8 cellular contexts compared by ENCODE assay signal in genomic region chr1:151251656-151252470, GRCh38. TPM values are rescaled to one million over a fixed set of nuclear protein-coding genes. Genes with fewer than 3 reads are reported as not detected.
DNase-seq lines count a peak whose midpoint lies in the region; ATAC-seq and TF ChIP-seq lines count a peak whose summit lies in the region.

No MANE protein-coding gene starts in this region.

- H3K36me3 Mint-ChIP-seq in glutamatergic neuron (ENCODE audit: unreplicated experiment), result peaks cover 5% of the 10 kb centered on the region

- H3K36me3 ChIP-seq in prostate gland, result peaks cover 0 to 7% of the 10 kb centered on the region in 2 donors

- H3K4me1 Mint-ChIP-seq in glutamatergic neuron (ENCODE audit: low read depth, unreplicated experiment), result peaks cover 2% of the 10 kb centered on the region

- WGBS in prostate gland, result 65% methylated on average over 16 of the region's 16 CpGs

- peak; percentile 62 for DNase-seq in activated gamma-delta T cell treated with Interleukin-2 at 50 U/mL for 16 hours
- DNase-seq in activated gamma-delta T cell (lab: John Stamatoyannopoulos, UW), result no peak
- peak; percentile 83 for DNase-seq in NCI-H1092 treated with DMSO at 0.1 percent for 48 hours (lab: John Stamatoyannopoulos, UW)
- peak; percentile 93 for DNase-seq in SK-MEL-5 (ENCODE audit: low read depth, low spot score)
- DNase-seq in activated naive CD4-positive, alpha-beta T cell treated with anti-CD3 and anti-CD28 coated beads, Interleukin-2, amount 50 U/mL, for 16 hours, result peak; percentile 66
- DNase-seq in glutamatergic neuron, result peak; percentile 50
- peak; percentile 69 for DNase-seq in prostate gland (ENCODE audit: low spot score)

- no peaks in the 10 kb centered on the region for H3K27me3 ChIP-seq in prostate gland (replicated peaks; ENCODE audit: insufficient read depth)

- in situ Hi-C loops in SK-MEL-5 (cut with HindIII; ENCODE audit: low pct_unique_long_range_greater_than_20kb, low sequenced_read_pairs), result loop anchor here (25.0 kb wide), 1 partner anchor 2010 kb away; the partner anchor contains the start of gene LORICRIN

- no peak overlapping the region for H3K27ac Mint-ChIP-seq in glutamatergic neuron (ENCODE audit: unreplicated experiment)

- H3K9me3 ChIP-seq in prostate gland, result no peaks in the 10 kb centered on the region

- no peak overlapping the region for H3K27ac ChIP-seq in prostate gland

- TF ChIP-seq CTCF in glutamatergic neuron (IDR thresholded peaks at IDR 0.05; ENCODE audit: partially characterized antibody, unreplicated experiment) (peak; percentile 85), prostate gland (IDR thresholded peaks at IDR 0.05) (peak; percentile 55 to 85 (median 76))

- no peaks in the 10 kb centered on the region for H3K4me1 ChIP-seq in prostate gland (replicated peaks)

- TF ChIP-seq POLR2A in prostate gland (IDR thresholded peaks at IDR 0.05), result no peak

- H3K4me3 Mint-ChIP-seq in glutamatergic neuron (ENCODE audit: unreplicated experiment), result no peak overlapping the region

- intact Hi-C loops in prostate gland (cut with DNase I), result no loop called here

- peaks cover 7% of the 10 kb centered on the region for H3K27me3 Mint-ChIP-seq in glutamatergic neuron (ENCODE audit: unreplicated experiment)

- H3K4me3 ChIP-seq in prostate gland, result no peak overlapping the region

- no peak for ATAC-seq in HG02642 (IDR thresholded peaks at IDR 0.05; ENCODE audit: poor library complexity, unreplicated experiment)

- peaks cover 11% of the 10 kb centered on the region for H3K9me3 Mint-ChIP-seq in glutamatergic neuron (ENCODE audit: unreplicated experiment)

RNA-seq across cellular contexts. Expression of gene PSMD4, which starts 2.7 kb away (rescaled TPM):
- 370 and 398 TPM in 2 replicates for total RNA-seq in SK-MEL-5 (2014; rRNA removed; shearing (Covaris generic))
- 249 and 287 TPM in 2 replicates for polyA plus RNA-seq in SK-MEL-5 (2015; cell fraction: cytosol; rRNA removed)
- 206 and 214 TPM in 2 replicates for polyA plus RNA-seq in SK-MEL-5 (2015; cell fraction: nucleus; rRNA removed)
- total RNA-seq in glutamatergic neuron (ENCODE audit: unreplicated experiment), result 250 TPM
- 100 to 1,000 TPM in 1 of 2 donors, 10 to 100 TPM in 1; 96.1 to 116 TPM for total RNA-seq in prostate gland

RNA-seq across cellular contexts. Expression of gene ZNF687, which starts 30.2 kb away (rescaled TPM):
- 29.0 and 31.0 TPM in 2 replicates for total RNA-seq in SK-MEL-5 (2014; rRNA removed; shearing (Covaris generic))
- polyA plus RNA-seq in SK-MEL-5 (2015; cell fraction: cytosol; rRNA removed), result 41.3 and 49.3 TPM in 2 replicates
- polyA plus RNA-seq in SK-MEL-5 (2015; cell fraction: nucleus; rRNA removed), result 52.9 and 67.5 TPM in 2 replicates
- total RNA-seq in glutamatergic neuron (ENCODE audit: unreplicated experiment) (34.4 TPM), prostate gland (10 to 100 TPM; 30.1 to 46.4 TPM)

RNA-seq across cellular contexts. Expression of gene PIP5K1A, which starts 53.5 kb away (rescaled TPM):
- 54.5 and 57.0 TPM in 2 replicates for total RNA-seq in SK-MEL-5 (2014; rRNA removed; shearing (Covaris generic))
- 103 and 122 TPM in 2 replicates for polyA plus RNA-seq in SK-MEL-5 (2015; cell fraction: cytosol; rRNA removed)
- 143 and 164 TPM in 2 replicates for polyA plus RNA-seq in SK-MEL-5 (2015; cell fraction: nucleus; rRNA removed)
- total RNA-seq in glutamatergic neuron (ENCODE audit: unreplicated experiment) (79.4 TPM), prostate gland (10 to 100 TPM; 40.2 to 96.7 TPM)
